In genomic region chr15:63888146-63888545, GRCh38 we compare ENCODE assay signal across 1 cellular context.
TF ChIP-seq lines count a peak whose summit lies in the region.

No MANE protein-coding gene starts in this region.

TF ChIP-seq in IMR-90, 13 proteins besides CTCF, POLR2A, EP300 and RAD21 (continued from another document):
- no peak for TF ChIP-seq CHD1 (IDR thresholded peaks at IDR 0.05; ENCODE audit: low read depth, low read length)
- TF ChIP-seq NFE2L2 (IDR thresholded peaks at IDR 0.05; ENCODE audit: low read depth, low read length), result no peak
- TF ChIP-seq MAZ (IDR thresholded peaks at IDR 0.05; ENCODE audit: borderline replicate concordance, low read depth, low read length), result no peak
- TF ChIP-seq ELK1 (IDR thresholded peaks at IDR 0.05; ENCODE audit: borderline replicate concordance, low read depth, low read length), result no peak
- no peak for TF ChIP-seq SMC3 (IDR thresholded peaks at IDR 0.05; ENCODE audit: low read depth, low read length)
